12 cellular contexts compared by ENCODE assay signal in genomic region chrX:2697741-2698294, GRCh38. TPM values are rescaled to one million over a fixed set of nuclear protein-coding genes. Genes with fewer than 3 reads are reported as not detected.
DNase-seq lines count a peak whose midpoint lies in the region; ATAC-seq and TF ChIP-seq lines count a peak whose summit lies in the region.
"Had no signal": no experiment of that assay in that cellular context is flagged by ENCODE, and none has a peak within 500 bp of the region (broad histone marks: within the 10 kb centered on the region; RNA-seq: fewer than 3 reads in every experiment).

No MANE protein-coding gene starts in this region.

- no peak for TF ChIP-seq CTCF in CD8-positive, alpha-beta T cell (IDR thresholded peaks at IDR 0.05)
- TF ChIP-seq CTCF in natural killer cell (IDR thresholded peaks at IDR 0.05), result no peak

- no peak overlapping the region for H3K4me3 ChIP-seq in CD8-positive, alpha-beta T cell (ENCODE audit: low read depth, low read length)

- intact Hi-C loops in CD8-positive, alpha-beta T cell (cut with DNase I, micrococcal nuclease), result loop anchor here (1.0 to 10.0 kb wide), 3 partner anchors 9 to 1163 kb away; partner anchors contain the start of genes P2RY8 (in 1 of the 2) and PRKX (in 1 of the 2)
- intact Hi-C loops in natural killer cell (cut with micrococcal nuclease), result loop anchor here (1.0 to 10.0 kb wide), 4 partner anchors 9 to 1233 kb away; partner anchors contain the start of gene AKAP17A

- peaks cover 12% of the 10 kb centered on the region for H3K36me3 Mint-ChIP-seq in CD8-positive, alpha-beta T cell
- peaks cover 26 to 82% of the 10 kb centered on the region in 2 donors for H3K36me3 Mint-ChIP-seq in activated naive CD4-positive, alpha-beta T cell treated with anti-CD3 and anti-CD28 coated beads, Interleukin-2, amount 50 U/mL, for 72 hours
- no peaks in the 10 kb centered on the region for H3K36me3 Mint-ChIP-seq in natural killer cell

- H3K27ac Mint-ChIP-seq in CD8-positive, alpha-beta T cell, result peak overlapping the region; percentile 79
- peak overlapping the region; percentile 75 to 97 for H3K27ac Mint-ChIP-seq in activated naive CD4-positive, alpha-beta T cell treated with anti-CD3 and anti-CD28 coated beads, Interleukin-2, amount 50 U/mL, for 72 hours
- peak overlapping the region; percentile 86 to 88 for H3K27ac Mint-ChIP-seq in natural killer cell

- H3K9me3 Mint-ChIP-seq in CD8-positive, alpha-beta T cell, result peaks cover 2% of the 10 kb centered on the region
- peaks cover 13% of the 10 kb centered on the region in 2 donors for H3K9me3 Mint-ChIP-seq in activated naive CD4-positive, alpha-beta T cell treated with anti-CD3 and anti-CD28 coated beads, Interleukin-2, amount 50 U/mL, for 72 hours
- no peaks in the 10 kb centered on the region for H3K9me3 Mint-ChIP-seq in natural killer cell

- H3K4me1 Mint-ChIP-seq in CD8-positive, alpha-beta T cell (ENCODE audit: low read depth), result peaks cover 93% of the 10 kb centered on the region
- H3K4me1 Mint-ChIP-seq in natural killer cell, result peaks cover 90 to 91% of the 10 kb centered on the region in 2 donors

- H3K27me3 ChIP-seq in CD8-positive, alpha-beta T cell (ENCODE audit: insufficient read depth, low read length), result no peaks in the 10 kb centered on the region

- H3K4me1 ChIP-seq in CD8-positive, alpha-beta T cell (ENCODE audit: insufficient read depth, low read length), result peaks cover 80% of the 10 kb centered on the region

- no peak overlapping the region for H3K27ac ChIP-seq in CD8-positive, alpha-beta T cell (ENCODE audit: low read depth, low read length)
- H3K27ac ChIP-seq in substantia nigra (ENCODE audit: low read depth, low read length, poor library complexity, severe bottlenecking), result no peak overlapping the region

- peaks cover 4% of the 10 kb centered on the region for H3K36me3 ChIP-seq in CD8-positive, alpha-beta T cell (ENCODE audit: insufficient read depth, low read length)

- no peak for ATAC-seq in CD8-positive, alpha-beta T cell
- ATAC-seq in HG02885 (IDR thresholded peaks at IDR 0.05; ENCODE audit: poor library complexity, unreplicated experiment) (peak; percentile 32), natural killer cell (peak; percentile 40 to 57 (median 44)), HG02571 (IDR thresholded peaks at IDR 0.05; ENCODE audit: unreplicated experiment) (no peak), HG03521 (IDR thresholded peaks at IDR 0.05; ENCODE audit: unreplicated experiment) (no peak)
- no peak for ATAC-seq in activated naive CD4-positive, alpha-beta T cell treated with anti-CD3 and anti-CD28 coated beads, Interleukin-2, amount 50 U/mL, for 72 hours

- no peak for DNase-seq in CD8-positive, alpha-beta T cell
- no peak for DNase-seq in activated naive CD4-positive, alpha-beta T cell treated with anti-CD3 and anti-CD28 coated beads, Interleukin-2, amount 50 U/mL, for 72 hours (ENCODE audit: low spot score in 2 of 2)
- DNase-seq in natural killer cell (peak; percentile 41), H4 (ENCODE audit: low spot score) (no peak), substantia nigra (lab: John Stamatoyannopoulos, UW) (no peak)
- DNase-seq: GF-D8, NCI-H526 had no signal

- H3K27me3 Mint-ChIP-seq in CD8-positive, alpha-beta T cell (ENCODE audit: low read depth), result peaks cover 2% of the 10 kb centered on the region
- no peaks in the 10 kb centered on the region for H3K27me3 Mint-ChIP-seq in natural killer cell (ENCODE audit: low read depth in 2 of 2)

- CTCF ChIA-PET in CD8-positive, alpha-beta T cell (lab: Charles Lee), result no interaction called here

- peak overlapping the region; percentile 66 for H3K4me3 Mint-ChIP-seq in CD8-positive, alpha-beta T cell
- peak overlapping the region; percentile 74 for H3K4me3 Mint-ChIP-seq in natural killer cell

- POLR2A ChIA-PET in CD8-positive, alpha-beta T cell (lab: Charles Lee), result no interaction called here

- no peaks in the 10 kb centered on the region for H3K9me3 ChIP-seq in CD8-positive, alpha-beta T cell (ENCODE audit: low read length)

RNA-seq across cellular contexts. Expression of gene CD99, which starts 6.7 kb away (rescaled TPM):
- total RNA-seq in CD8-positive, alpha-beta T cell, result 100 to 1,000 TPM; 114 to 120 TPM
- total RNA-seq in activated naive CD4-positive, alpha-beta T cell treated with anti-CD3 and anti-CD28 coated beads, Interleukin-2, amount 50 U/mL, for 72 hours, result 100 to 1,000 TPM in 1 of 2 donors, 10 to 100 TPM in 1; 64.1 to 158 TPM
- total RNA-seq in natural killer cell, result 100 to 1,000 TPM; 312 to 340 (median 333) TPM
- 289 and 391 TPM in 2 replicates for total RNA-seq in H4 (2014; rRNA removed; shearing (Covaris generic))

RNA-seq across cellular contexts. Expression of gene XG, which starts 54.0 kb away (rescaled TPM):
- total RNA-seq in CD8-positive, alpha-beta T cell, result not detected
- under 1 TPM in 1 of 2 donors, not detected in 1; 0.51 TPM for total RNA-seq in activated naive CD4-positive, alpha-beta T cell treated with anti-CD3 and anti-CD28 coated beads, Interleukin-2, amount 50 U/mL, for 72 hours
- under 1 TPM in 1 of 3 donors, not detected in 2; 0.85 TPM for total RNA-seq in natural killer cell
- 0.06 TPM in 1 of 2 replicates, not detected in the other for total RNA-seq in H4 (2014; rRNA removed; shearing (Covaris generic))
- total RNA-seq: glomerular endothelial cell, renal cortical epithelial cell had no signal

Comparison
In these comparisons a context has a peak if more than half of its experiments do, and no peak if none do; other contexts are left out.
1. ATAC-seq: peak in HG02885 (single experiment) and natural killer cell (3 of 3); none in CD8-positive, alpha-beta T cell (single experiment), activated naive CD4-positive, alpha-beta T cell treated with anti-CD3 and anti-CD28 coated beads, Interleukin-2, amount 50 U/mL, for 72 hours (0 of 2), HG02571 (single experiment) and HG03521 (single experiment).
2. Peak in every context shown above with its lines, with median percentiles within 50 percentile points of each other: H3K27ac Mint-ChIP-seq.